10 cellular contexts compared by ENCODE assay signal in genomic region chr1:51627672-51628071, GRCh38. TPM values are rescaled to one million over a fixed set of nuclear protein-coding genes. Genes with fewer than 3 reads are reported as not detected.
DNase-seq lines count a peak whose midpoint lies in the region; ATAC-seq and TF ChIP-seq lines count a peak whose summit lies in the region.
"Had no signal": no experiment of that assay in that cellular context is flagged by ENCODE, and none has a peak within 500 bp of the region (broad histone marks: within the 10 kb centered on the region; RNA-seq: fewer than 3 reads in every experiment).

No MANE protein-coding gene starts in this region.

- TF ChIP-seq CTCF in epithelial cell of esophagus (IDR thresholded peaks at IDR 0.05; ENCODE audit: insufficient read depth, low read depth, low read length, missing control alignments) (peak; percentile 60), psoas muscle (IDR thresholded peaks at IDR 0.05) (no peak), spleen (IDR thresholded peaks at IDR 0.05 in 8 of 11, conservative IDR thresholded peaks at IDR 0.05 in 3 of 11) (peak in 3 of 11 experiments; percentile 20 to 30 (median 21))

- TF ChIP-seq POLR2A in spleen (IDR thresholded peaks at IDR 0.05), result no peak

- H3K9me3 ChIP-seq in psoas muscle, result no peaks in the 10 kb centered on the region
- no peaks in the 10 kb centered on the region for H3K9me3 ChIP-seq in spleen
- H3K9me3 ChIP-seq: BLaER1 treated with 17β-estradiol and CSF1 and Interleukin-3, amounts not matched to agents 10 nM and 100 nM had no signal

- DNase-seq in NCI-H2107 treated with DMSO at 0.1 percent for 48 hours (lab: John Stamatoyannopoulos, UW; ENCODE audit: unreplicated experiment), result peak; percentile 25
- DNase-seq in NCI-H2107 (lab: John Stamatoyannopoulos, UW), result no peak
- peak; percentile 60 for DNase-seq in NCI-H2227 (lab: John Stamatoyannopoulos, UW; ENCODE audit: unreplicated experiment)
- DNase-seq in epithelial cell of esophagus (ENCODE audit: low read depth), result peak; percentile 66
- no peak for DNase-seq in psoas muscle
- DNase-seq in spleen, result no peak
- DNase-seq in stimulated activated CD4-positive, alpha-beta T cell treated with anti-CD3 and anti-CD28 coated beads, Interleukin-4, amount 100 ng/mL, for 4 hours, result no peak

- intact Hi-C loops in psoas muscle (cut with DNase I), result loop anchor here in 1 of 2 donors (10.0 kb wide), 1 partner anchor 137 kb away; no protein-coding TSS in a partner anchor
- intact Hi-C loops in spleen (cut with DNase I; ENCODE audit: low total_unique reads), result loop anchor here (10.0 kb wide), 1 partner anchor 137 kb away; no protein-coding TSS in a partner anchor

- no peaks in the 10 kb centered on the region for H3K36me3 ChIP-seq in psoas muscle (ENCODE audit: insufficient read depth in 1 of 2, low read depth in 1 of 2)
- H3K36me3 ChIP-seq in spleen, result peaks cover 0 to 1% (median 0%) of the 10 kb centered on the region in 6 donors

- H3K4me1 ChIP-seq in psoas muscle (peaks cover 82% of the 10 kb centered on the region), spleen (peaks cover 0 to 62% (median 11%) of the 10 kb centered on the region in 6 donors)

- H3K4me3 ChIP-seq in epithelial cell of esophagus (ENCODE audit: low read length), result no peak overlapping the region
- H3K4me3 ChIP-seq in psoas muscle, result no peak overlapping the region
- H3K4me3 ChIP-seq in spleen, result no peak overlapping the region
- H3K4me3 ChIP-seq: BLaER1 treated with 17β-estradiol and CSF1 and Interleukin-3, amounts not matched to agents 10 nM and 100 nM had no signal

- 73 to 85% (median 73%) methylated on average over 2 of the region's 2 CpGs for WGBS in psoas muscle, 3 donors
- whole genome bisulfite sequencing in spleen, 5 donors, result 72 to 82% (median 78%) methylated on average over 2 of the region's 2 CpGs

- no peaks in the 10 kb centered on the region for H3K27me3 ChIP-seq in psoas muscle (ENCODE audit: insufficient read depth in 3 of 3, low read length in 2 of 3)
- H3K27me3 ChIP-seq in spleen (replicated peaks in 1 of 7), result no peaks in the 10 kb centered on the region
- H3K27me3 ChIP-seq: BLaER1 treated with 17β-estradiol and CSF1 and Interleukin-3, amounts not matched to agents 10 nM and 100 nM had no signal

- ATAC-seq in psoas muscle (peak in 2 of 4 donors; percentile 54), HG02571 (IDR thresholded peaks at IDR 0.05; ENCODE audit: unreplicated experiment) (no peak)

- H3K27ac ChIP-seq in psoas muscle, result peak overlapping the region; percentile 97
- H3K27ac ChIP-seq in spleen, result no peak overlapping the region
- H3K27ac ChIP-seq: BLaER1 treated with 17β-estradiol and CSF1 and Interleukin-3, amounts not matched to agents 10 nM and 100 nM; parathyroid adenoma had no signal

RNA-seq across cellular contexts. Expression of gene OSBPL9, which starts 10.8 kb away (rescaled TPM):
- total RNA-seq in psoas muscle (100 to 1,000 TPM in 1 of 4 donors, 10 to 100 TPM in 3; 32.5 to 141 (median 52.0) TPM), spleen (10 to 100 TPM; 59.9 to 97.4 (median 85.6) TPM)
- polyA plus RNA-seq in psoas muscle (10 to 100 TPM; 15.6 to 84.8 (median 60.6) TPM), spleen (10 to 100 TPM; 34.6 to 44.3 (median 36.2) TPM)

Comparison
In these comparisons a context has a peak if more than half of its experiments do, and no peak if none do; other contexts are left out.
1. DNase-seq: peak in NCI-H2107 treated with DMSO at 0.1 percent for 48 hours (single experiment), NCI-H2227 (single experiment) and epithelial cell of esophagus (single experiment); none in NCI-H2107 (single experiment), psoas muscle (0 of 2), spleen (single experiment) and stimulated activated CD4-positive, alpha-beta T cell treated with anti-CD3 and anti-CD28 coated beads, Interleukin-4, amount 100 ng/mL, for 4 hours (0 of 2).